In the genomic region with DNA sequence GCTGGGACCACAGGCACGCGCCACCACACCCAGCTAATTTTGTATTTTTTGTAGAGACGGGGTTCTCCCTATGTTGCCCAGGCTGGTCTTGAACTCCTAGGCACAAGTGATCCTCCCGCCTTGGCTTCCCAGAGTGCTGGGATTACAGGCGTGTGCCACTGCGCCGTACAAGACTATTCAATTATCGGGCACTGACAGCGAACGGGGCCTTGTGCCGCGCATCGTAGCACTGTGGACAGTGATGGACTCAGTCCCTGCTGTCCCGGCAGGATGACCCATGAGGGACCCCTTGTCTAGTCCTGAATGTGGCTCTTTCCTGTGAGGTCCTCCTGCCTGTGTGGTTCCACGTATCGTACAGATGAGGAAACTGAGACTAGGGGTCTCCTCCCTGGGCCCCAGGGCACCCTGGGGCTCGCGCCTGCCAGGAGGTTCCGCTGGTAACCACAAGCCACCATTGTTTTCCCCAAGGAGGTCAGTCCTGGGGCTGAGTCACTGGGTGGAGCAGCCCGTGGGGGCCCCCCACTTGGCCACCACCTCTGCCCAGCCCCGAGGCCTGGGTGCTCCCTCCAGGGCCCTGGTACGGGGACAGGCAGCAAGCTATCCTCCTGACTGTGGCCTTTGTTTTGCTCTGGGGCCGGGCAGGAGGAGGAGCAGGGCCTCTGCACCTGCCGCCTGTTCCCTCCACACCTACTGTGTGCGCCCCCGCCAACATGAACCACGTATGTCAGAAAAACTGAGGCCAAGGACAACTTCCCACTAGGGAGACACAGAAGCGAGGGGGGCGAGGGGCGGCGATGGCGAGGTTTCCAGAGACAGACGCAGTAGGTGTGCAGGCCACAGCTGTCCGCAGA, we compare ENCODE assay signal across 25 cellular contexts. TPM values are rescaled to one million over a fixed set of nuclear protein-coding genes. Genes with fewer than 3 reads are reported as not detected.
DNase-seq lines count a peak whose midpoint lies in the region; ATAC-seq and TF ChIP-seq lines count a peak whose summit lies in the region.
"Had no signal": no experiment of that assay in that cellular context is flagged by ENCODE, and none has a peak within 500 bp of the region (broad histone marks: within the 10 kb centered on the region; RNA-seq: fewer than 3 reads in every experiment).

No MANE protein-coding gene starts in this region.

- H3K4me3 ChIP-seq in mucosa of stomach (ENCODE audit: low read length), result no peak overlapping the region
- H3K4me3 ChIP-seq in aorta (ENCODE audit: low read length in 2 of 2), result no peak overlapping the region
- H3K4me3 ChIP-seq: ascending aorta, esophagus muscularis mucosa, lung, thyroid gland had no signal

- DNase-seq in Calu3 (peak; percentile 78), astrocyte of the hippocampus (ENCODE audit: low read depth, low spot score) (peak; percentile 25), NCI-H1092 (lab: John Stamatoyannopoulos, UW) (no peak), COLO668 (lab: John Stamatoyannopoulos, UW; ENCODE audit: unreplicated experiment) (no peak), aorta (no peak), DMS53 (lab: John Stamatoyannopoulos, UW) (no peak)
- DNase-seq: activated CD4-positive, CD25-positive, alpha-beta regulatory T cell treated with anti-CD3 and anti-CD28 coated beads, Interleukin-2, amount 50 U/mL, for 72 hours; activated CD8-positive, alpha-beta T cell treated with anti-CD3 and anti-CD28 coated beads for 36 hours; activated naive CD4-positive, alpha-beta T cell; CD4-positive, alpha-beta T cell; DMS153; effector memory CD4-positive, alpha-beta T cell; HFFc6; NCI-H1694; NCI-H2171 treated with DMSO at 0.1 percent for 48 hours; NCI-H526; retina; stimulated activated CD4-positive, alpha-beta T cell treated with anti-CD3 and anti-CD28 coated beads, Interleukin-4, amount 100 ng/mL, for 24 hours; stimulated activated naive CD8-positive, alpha-beta T cell treated with anti-CD3 and anti-CD28 coated beads, Interleukin-15, Interleukin-2, amounts not matched to agents 100 U/mL and 50 U/mL, for 24 hours; thyroid gland had no signal

- peak overlapping the region; percentile 42 for H3K27ac Mint-ChIP-seq in Calu3 (ENCODE audit: unreplicated experiment)
- H3K27ac Mint-ChIP-seq: activated CD8-positive, alpha-beta T cell treated with anti-CD3 and anti-CD28 coated beads for 36 hours; CD4-positive, alpha-beta T cell; HFFc6 had no signal

- intact Hi-C loops in Calu3 (cut with micrococcal nuclease; ENCODE audit: unreplicated experiment) (no loop called here), aorta (cut with DNase I) (no loop called here)

- TF ChIP-seq RAD21 in Ishikawa (IDR thresholded peaks at IDR 0.05; ENCODE audit: low read depth), result no peak

- peak overlapping the region; percentile 61 for H3K9ac ChIP-seq in mucosa of stomach (ENCODE audit: low read length)

- WGBS in aorta, 2 donors, result 92 to 93% methylated on average over 34 of the region's 34 CpGs

- no peaks in the 10 kb centered on the region for H3K27me3 Mint-ChIP-seq in Calu3 (ENCODE audit: unreplicated experiment)
- H3K27me3 Mint-ChIP-seq: activated CD8-positive, alpha-beta T cell treated with anti-CD3 and anti-CD28 coated beads for 36 hours had no signal

- no peak overlapping the region for H3K4me3 Mint-ChIP-seq in Calu3 (ENCODE audit: low read depth, unreplicated experiment)
- H3K4me3 Mint-ChIP-seq: activated CD8-positive, alpha-beta T cell treated with anti-CD3 and anti-CD28 coated beads for 36 hours; HFFc6 had no signal

- TF ChIP-seq CTCF in Calu3 (IDR thresholded peaks at IDR 0.05; ENCODE audit: unreplicated experiment), result no peak

- CTCF ChIA-PET in Calu3 (lab: Charles Lee), result interaction anchor here (0.7 kb wide), 1 partner anchor 68 kb away, joined by 3 read pairs; no protein-coding TSS in a partner anchor

- H3K27me3 ChIP-seq in mucosa of stomach (ENCODE audit: control insufficient read depth, insufficient read depth, low read length), result no peaks in the 10 kb centered on the region
- H3K27me3 ChIP-seq in aorta (ENCODE audit: control insufficient read depth in 1 of 2, insufficient read depth in 2 of 2, low read length in 1 of 2), result no peaks in the 10 kb centered on the region
- H3K27me3 ChIP-seq: ascending aorta, thyroid gland had no signal

- H3K4me1 Mint-ChIP-seq in Calu3 (ENCODE audit: low read depth, unreplicated experiment), result peaks cover 27% of the 10 kb centered on the region

- no TSS peak for BruUV-seq in Calu3 (replicated peaks; lab: Mats Ljungman, UMichigan)

- no peaks in the 10 kb centered on the region for H3K9me3 ChIP-seq in mucosa of stomach (ENCODE audit: control insufficient read depth, low read length)
- no peaks in the 10 kb centered on the region for H3K9me3 ChIP-seq in aorta (ENCODE audit: control insufficient read depth, low read length)
- H3K9me3 ChIP-seq: ascending aorta, esophagus muscularis mucosa, thyroid gland had no signal

- peak; percentile 81 for TF ChIP-seq EP300 in Ishikawa (IDR thresholded peaks at IDR 0.05; ENCODE audit: borderline replicate concordance)

- peaks cover 36% of the 10 kb centered on the region for H3K36me3 Mint-ChIP-seq in Calu3 (ENCODE audit: insufficient read depth, unreplicated experiment)

- H3K9me3 Mint-ChIP-seq in Calu3 (ENCODE audit: low read depth, unreplicated experiment), result no peaks in the 10 kb centered on the region
- H3K9me3 Mint-ChIP-seq: activated CD8-positive, alpha-beta T cell treated with anti-CD3 and anti-CD28 coated beads for 36 hours; CD4-positive, alpha-beta T cell; HFFc6 had no signal

- no peaks in the 10 kb centered on the region for H3K36me3 ChIP-seq in mucosa of stomach (ENCODE audit: control insufficient read depth, insufficient read depth, low read length)
- H3K36me3 ChIP-seq in aorta (ENCODE audit: control insufficient read depth in 1 of 2, insufficient read depth in 2 of 2, low read length in 1 of 2), result no peaks in the 10 kb centered on the region
- H3K36me3 ChIP-seq: ascending aorta, esophagus muscularis mucosa, thyroid gland had no signal

- no peak for ATAC-seq in aorta (ENCODE audit: low FRiP score)
- ATAC-seq: activated CD8-positive, alpha-beta T cell treated with anti-CD3 and anti-CD28 coated beads for 36 hours; stimulated activated naive CD8-positive, alpha-beta T cell treated with anti-CD3 and anti-CD28 coated beads, Interleukin-15, Interleukin-2, amounts not matched to agents 100 U/mL and 50 U/mL, for 24 hours had no signal

- no peak overlapping the region for H3K27ac ChIP-seq in aorta (ENCODE audit: low read depth in 1 of 2, low read length in 2 of 2)
- H3K27ac ChIP-seq: ascending aorta, esophagus muscularis mucosa, thyroid gland had no signal

- H3K4me1 ChIP-seq in mucosa of stomach (ENCODE audit: control insufficient read depth, insufficient read depth, low read length) (peaks cover 52% of the 10 kb centered on the region), aorta (ENCODE audit: control insufficient read depth in 1 of 2, insufficient read depth in 2 of 2, low read length in 2 of 2) (no peaks in the 10 kb centered on the region)

TF ChIP-seq in Ishikawa, 13 proteins besides CTCF, POLR2A, EP300 and RAD21 (continues in another document):
- TF ChIP-seq EGR1 (IDR thresholded peaks at IDR 0.05) (no peak), ZBTB7A (IDR thresholded peaks at IDR 0.05; ENCODE audit: low read depth) (0 out of 2 replicates have a peak, but pooled peaks have one; percentile 78), FOXM1 (IDR thresholded peaks at IDR 0.05; ENCODE audit: borderline replicate concordance, low read depth) (peak; percentile 25; the same call in 1 of the 2 replicates), CEBPB (IDR thresholded peaks at IDR 0.05) (no peak), USF1 (IDR thresholded peaks at IDR 0.05) (no peak), NFIC (IDR thresholded peaks at IDR 0.05) (peak; percentile 70), MAX (IDR thresholded peaks at IDR 0.05) (no peak), TAF1 (IDR thresholded peaks at IDR 0.05; ENCODE audit: low read depth) (no peak), TEAD4 (IDR thresholded peaks at IDR 0.05) (0 out of 2 replicates have a peak, but pooled peaks have one; percentile 39), TCF12 (IDR thresholded peaks at IDR 0.05; ENCODE audit: low read depth) (peak; percentile 80)
- TF ChIP-seq, protein P1, sequence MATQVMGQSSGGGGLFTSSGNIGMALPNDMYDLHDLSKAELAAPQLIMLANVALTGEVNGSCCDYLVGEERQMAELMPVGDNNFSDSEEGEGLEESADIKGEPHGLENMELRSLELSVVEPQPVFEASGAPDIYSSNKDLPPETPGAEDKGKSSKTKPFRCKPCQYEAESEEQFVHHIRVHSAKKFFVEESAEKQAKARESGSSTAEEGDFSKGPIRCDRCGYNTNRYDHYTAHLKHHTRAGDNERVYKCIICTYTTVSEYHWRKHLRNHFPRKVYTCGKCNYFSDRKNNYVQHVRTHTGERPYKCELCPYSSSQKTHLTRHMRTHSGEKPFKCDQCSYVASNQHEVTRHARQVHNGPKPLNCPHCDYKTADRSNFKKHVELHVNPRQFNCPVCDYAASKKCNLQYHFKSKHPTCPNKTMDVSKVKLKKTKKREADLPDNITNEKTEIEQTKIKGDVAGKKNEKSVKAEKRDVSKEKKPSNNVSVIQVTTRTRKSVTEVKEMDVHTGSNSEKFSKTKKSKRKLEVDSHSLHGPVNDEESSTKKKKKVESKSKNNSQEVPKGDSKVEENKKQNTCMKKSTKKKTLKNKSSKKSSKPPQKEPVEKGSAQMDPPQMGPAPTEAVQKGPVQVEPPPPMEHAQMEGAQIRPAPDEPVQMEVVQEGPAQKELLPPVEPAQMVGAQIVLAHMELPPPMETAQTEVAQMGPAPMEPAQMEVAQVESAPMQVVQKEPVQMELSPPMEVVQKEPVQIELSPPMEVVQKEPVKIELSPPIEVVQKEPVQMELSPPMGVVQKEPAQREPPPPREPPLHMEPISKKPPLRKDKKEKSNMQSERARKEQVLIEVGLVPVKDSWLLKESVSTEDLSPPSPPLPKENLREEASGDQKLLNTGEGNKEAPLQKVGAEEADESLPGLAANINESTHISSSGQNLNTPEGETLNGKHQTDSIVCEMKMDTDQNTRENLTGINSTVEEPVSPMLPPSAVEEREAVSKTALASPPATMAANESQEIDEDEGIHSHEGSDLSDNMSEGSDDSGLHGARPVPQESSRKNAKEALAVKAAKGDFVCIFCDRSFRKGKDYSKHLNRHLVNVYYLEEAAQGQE (IDR thresholded peaks at IDR 0.05; ENCODE audit: low read depth), result no peak

RNA-seq across cellular contexts. Expression of gene TCF3, which starts 2.9 kb away (rescaled TPM):
- 102 and 110 TPM in 2 replicates for total RNA-seq in Calu3 (2022)
- 10 to 100 TPM; 32.0 to 50.4 TPM for total RNA-seq in aorta
- 10 to 100 TPM; 23.7 to 36.2 TPM for polyA plus RNA-seq in aorta

RNA-seq across cellular contexts. Expression of gene UQCR11, which starts 50.1 kb away (rescaled TPM):
- 148 and 149 TPM in 2 replicates for total RNA-seq in Calu3 (2022)
- 100 to 1,000 TPM; 153 to 155 TPM for total RNA-seq in aorta
- 100 to 1,000 TPM; 127 to 251 TPM for polyA plus RNA-seq in aorta

Comparison
In these comparisons a context has a peak if more than half of its experiments do, and no peak if none do; other contexts are left out.
1. DNase-seq: peak in Calu3 (single experiment) and astrocyte of the hippocampus (single experiment); none in NCI-H1092 (single experiment), COLO668 (single experiment), aorta (0 of 2) and DMS53 (single experiment).